1 cellular context compared by ENCODE assay signal in the genomic region with DNA sequence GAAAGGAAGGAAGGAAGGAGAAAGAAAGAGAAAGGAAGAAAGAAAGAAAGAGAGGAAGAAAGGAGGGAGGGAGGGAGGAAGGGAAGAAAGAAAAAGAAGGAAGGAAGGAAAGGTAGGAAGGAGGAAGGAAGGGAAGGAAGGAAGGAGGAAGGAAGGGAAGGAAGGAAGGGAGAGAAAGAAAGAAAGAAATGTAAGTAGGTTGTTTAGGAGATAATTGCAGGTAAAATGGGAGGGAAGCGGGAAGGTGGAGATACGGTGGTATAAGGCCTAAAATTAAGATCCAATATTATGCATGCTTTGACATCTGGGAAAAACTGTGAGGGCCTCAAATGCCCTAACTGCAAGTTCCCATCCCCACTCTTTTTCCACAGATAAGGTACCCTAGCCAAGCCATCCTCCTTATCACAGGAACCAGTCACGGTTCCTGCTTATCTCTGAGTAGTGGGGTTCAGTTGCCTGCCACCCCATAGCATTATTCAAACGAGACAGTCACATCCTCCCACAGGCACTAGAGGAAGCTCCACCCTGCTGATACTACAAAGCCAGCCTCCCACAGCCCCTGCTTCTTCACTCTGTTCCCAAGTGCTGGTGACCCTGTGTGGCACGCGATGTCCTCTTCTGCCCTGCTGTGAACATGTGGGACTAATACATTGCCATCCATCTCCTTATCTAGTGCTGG.
TF ChIP-seq lines count a peak whose summit lies in the region.

No MANE protein-coding gene starts in this region.

TF ChIP-seq in K562, 482 proteins besides CTCF, POLR2A, EP300 and RAD21 (continued from another document and continues in another):
- TF ChIP-seq MYNN (IDR thresholded peaks at IDR 0.05): peak; percentile 95
- TF ChIP-seq MYNN (CRISPR knock-in tag; IDR thresholded peaks at IDR 0.05): no peak
- TF ChIP-seq POU5F1 (IDR thresholded peaks at IDR 0.05; ENCODE audit: borderline replicate concordance, low read depth, low read length, partially characterized antibody): no peak
- peak in 1 of 2 experiments; percentile 20; a peak in 1 of 4 replicates for TF ChIP-seq FOXA3 (CRISPR knock-in tag; conservative IDR thresholded peaks at IDR 0.05 in 1 of 2, IDR thresholded peaks at IDR 0.05 in 1 of 2)
- TF ChIP-seq, protein P1, sequence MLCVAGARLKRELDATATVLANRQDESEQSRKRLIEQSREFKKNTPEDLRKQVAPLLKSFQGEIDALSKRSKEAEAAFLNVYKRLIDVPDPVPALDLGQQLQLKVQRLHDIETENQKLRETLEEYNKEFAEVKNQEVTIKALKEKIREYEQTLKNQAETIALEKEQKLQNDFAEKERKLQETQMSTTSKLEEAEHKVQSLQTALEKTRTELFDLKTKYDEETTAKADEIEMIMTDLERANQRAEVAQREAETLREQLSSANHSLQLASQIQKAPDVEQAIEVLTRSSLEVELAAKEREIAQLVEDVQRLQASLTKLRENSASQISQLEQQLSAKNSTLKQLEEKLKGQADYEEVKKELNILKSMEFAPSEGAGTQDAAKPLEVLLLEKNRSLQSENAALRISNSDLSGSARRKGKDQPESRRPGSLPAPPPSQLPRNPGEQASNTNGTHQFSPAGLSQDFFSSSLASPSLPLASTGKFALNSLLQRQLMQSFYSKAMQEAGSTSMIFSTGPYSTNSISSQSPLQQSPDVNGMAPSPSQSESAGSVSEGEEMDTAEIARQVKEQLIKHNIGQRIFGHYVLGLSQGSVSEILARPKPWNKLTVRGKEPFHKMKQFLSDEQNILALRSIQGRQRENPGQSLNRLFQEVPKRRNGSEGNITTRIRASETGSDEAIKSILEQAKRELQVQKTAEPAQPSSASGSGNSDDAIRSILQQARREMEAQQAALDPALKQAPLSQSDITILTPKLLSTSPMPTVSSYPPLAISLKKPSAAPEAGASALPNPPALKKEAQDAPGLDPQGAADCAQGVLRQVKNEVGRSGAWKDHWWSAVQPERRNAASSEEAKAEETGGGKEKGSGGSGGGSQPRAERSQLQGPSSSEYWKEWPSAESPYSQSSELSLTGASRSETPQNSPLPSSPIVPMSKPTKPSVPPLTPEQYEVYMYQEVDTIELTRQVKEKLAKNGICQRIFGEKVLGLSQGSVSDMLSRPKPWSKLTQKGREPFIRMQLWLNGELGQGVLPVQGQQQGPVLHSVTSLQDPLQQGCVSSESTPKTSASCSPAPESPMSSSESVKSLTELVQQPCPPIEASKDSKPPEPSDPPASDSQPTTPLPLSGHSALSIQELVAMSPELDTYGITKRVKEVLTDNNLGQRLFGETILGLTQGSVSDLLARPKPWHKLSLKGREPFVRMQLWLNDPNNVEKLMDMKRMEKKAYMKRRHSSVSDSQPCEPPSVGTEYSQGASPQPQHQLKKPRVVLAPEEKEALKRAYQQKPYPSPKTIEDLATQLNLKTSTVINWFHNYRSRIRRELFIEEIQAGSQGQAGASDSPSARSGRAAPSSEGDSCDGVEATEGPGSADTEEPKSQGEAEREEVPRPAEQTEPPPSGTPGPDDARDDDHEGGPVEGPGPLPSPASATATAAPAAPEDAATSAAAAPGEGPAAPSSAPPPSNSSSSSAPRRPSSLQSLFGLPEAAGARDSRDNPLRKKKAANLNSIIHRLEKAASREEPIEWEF (CRISPR knock-in tag; IDR thresholded peaks at IDR 0.05): peak; percentile 79
- peak; percentile 98 for TF ChIP-seq CCNT2 (IDR thresholded peaks at IDR 0.05; ENCODE audit: borderline replicate concordance, extremely low read depth, insufficient read length, low read depth, low read length)
- TF ChIP-seq KLF16 (IDR thresholded peaks at IDR 0.05): peak; percentile 99
- peak; percentile 97 for TF ChIP-seq PHB2 (IDR thresholded peaks at IDR 0.05; ENCODE audit: low read depth)
- TF ChIP-seq, protein P2, sequence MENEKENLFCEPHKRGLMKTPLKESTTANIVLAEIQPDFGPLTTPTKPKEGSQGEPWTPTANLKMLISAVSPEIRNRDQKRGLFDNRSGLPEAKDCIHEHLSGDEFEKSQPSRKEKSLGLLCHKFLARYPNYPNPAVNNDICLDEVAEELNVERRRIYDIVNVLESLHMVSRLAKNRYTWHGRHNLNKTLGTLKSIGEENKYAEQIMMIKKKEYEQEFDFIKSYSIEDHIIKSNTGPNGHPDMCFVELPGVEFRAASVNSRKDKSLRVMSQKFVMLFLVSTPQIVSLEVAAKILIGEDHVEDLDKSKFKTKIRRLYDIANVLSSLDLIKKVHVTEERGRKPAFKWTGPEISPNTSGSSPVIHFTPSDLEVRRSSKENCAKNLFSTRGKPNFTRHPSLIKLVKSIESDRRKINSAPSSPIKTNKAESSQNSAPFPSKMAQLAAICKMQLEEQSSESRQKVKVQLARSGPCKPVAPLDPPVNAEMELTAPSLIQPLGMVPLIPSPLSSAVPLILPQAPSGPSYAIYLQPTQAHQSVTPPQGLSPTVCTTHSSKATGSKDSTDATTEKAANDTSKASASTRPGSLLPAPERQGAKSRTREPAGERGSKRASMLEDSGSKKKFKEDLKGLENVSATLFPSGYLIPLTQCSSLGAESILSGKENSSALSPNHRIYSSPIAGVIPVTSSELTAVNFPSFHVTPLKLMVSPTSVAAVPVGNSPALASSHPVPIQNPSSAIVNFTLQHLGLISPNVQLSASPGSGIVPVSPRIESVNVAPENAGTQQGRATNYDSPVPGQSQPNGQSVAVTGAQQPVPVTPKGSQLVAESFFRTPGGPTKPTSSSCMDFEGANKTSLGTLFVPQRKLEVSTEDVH (IDR thresholded peaks at IDR 0.05; ENCODE audit: low read depth, partially characterized antibody): peak; percentile 60
- TF ChIP-seq ZNF134 (CRISPR knock-in tag; conservative IDR thresholded peaks at IDR 0.05): peak; percentile 63; the same call in 1 of the 2 replicates
- TF ChIP-seq, protein P3, sequence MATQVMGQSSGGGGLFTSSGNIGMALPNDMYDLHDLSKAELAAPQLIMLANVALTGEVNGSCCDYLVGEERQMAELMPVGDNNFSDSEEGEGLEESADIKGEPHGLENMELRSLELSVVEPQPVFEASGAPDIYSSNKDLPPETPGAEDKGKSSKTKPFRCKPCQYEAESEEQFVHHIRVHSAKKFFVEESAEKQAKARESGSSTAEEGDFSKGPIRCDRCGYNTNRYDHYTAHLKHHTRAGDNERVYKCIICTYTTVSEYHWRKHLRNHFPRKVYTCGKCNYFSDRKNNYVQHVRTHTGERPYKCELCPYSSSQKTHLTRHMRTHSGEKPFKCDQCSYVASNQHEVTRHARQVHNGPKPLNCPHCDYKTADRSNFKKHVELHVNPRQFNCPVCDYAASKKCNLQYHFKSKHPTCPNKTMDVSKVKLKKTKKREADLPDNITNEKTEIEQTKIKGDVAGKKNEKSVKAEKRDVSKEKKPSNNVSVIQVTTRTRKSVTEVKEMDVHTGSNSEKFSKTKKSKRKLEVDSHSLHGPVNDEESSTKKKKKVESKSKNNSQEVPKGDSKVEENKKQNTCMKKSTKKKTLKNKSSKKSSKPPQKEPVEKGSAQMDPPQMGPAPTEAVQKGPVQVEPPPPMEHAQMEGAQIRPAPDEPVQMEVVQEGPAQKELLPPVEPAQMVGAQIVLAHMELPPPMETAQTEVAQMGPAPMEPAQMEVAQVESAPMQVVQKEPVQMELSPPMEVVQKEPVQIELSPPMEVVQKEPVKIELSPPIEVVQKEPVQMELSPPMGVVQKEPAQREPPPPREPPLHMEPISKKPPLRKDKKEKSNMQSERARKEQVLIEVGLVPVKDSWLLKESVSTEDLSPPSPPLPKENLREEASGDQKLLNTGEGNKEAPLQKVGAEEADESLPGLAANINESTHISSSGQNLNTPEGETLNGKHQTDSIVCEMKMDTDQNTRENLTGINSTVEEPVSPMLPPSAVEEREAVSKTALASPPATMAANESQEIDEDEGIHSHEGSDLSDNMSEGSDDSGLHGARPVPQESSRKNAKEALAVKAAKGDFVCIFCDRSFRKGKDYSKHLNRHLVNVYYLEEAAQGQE (CRISPR knock-in tag; IDR thresholded peaks at IDR 0.05; ENCODE audit: low read depth): no peak
- TF ChIP-seq, protein P4, sequence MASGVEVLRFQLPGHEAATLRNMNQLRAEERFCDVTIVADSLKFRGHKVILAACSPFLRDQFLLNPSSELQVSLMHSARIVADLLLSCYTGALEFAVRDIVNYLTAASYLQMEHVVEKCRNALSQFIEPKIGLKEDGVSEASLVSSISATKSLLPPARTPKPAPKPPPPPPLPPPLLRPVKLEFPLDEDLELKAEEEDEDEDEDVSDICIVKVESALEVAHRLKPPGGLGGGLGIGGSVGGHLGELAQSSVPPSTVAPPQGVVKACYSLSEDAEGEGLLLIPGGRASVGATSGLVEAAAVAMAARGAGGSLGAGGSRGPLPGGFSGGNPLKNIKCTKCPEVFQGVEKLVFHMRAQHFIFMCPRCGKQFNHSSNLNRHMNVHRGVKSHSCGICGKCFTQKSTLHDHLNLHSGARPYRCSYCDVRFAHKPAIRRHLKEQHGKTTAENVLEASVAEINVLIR (CRISPR knock-in tag; IDR thresholded peaks at IDR 0.05): peak; percentile 25; the same call in 1 of the 2 replicates
- TF ChIP-seq, protein P5, sequence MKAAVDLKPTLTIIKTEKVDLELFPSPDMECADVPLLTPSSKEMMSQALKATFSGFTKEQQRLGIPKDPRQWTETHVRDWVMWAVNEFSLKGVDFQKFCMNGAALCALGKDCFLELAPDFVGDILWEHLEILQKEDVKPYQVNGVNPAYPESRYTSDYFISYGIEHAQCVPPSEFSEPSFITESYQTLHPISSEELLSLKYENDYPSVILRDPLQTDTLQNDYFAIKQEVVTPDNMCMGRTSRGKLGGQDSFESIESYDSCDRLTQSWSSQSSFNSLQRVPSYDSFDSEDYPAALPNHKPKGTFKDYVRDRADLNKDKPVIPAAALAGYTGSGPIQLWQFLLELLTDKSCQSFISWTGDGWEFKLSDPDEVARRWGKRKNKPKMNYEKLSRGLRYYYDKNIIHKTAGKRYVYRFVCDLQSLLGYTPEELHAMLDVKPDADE (conservative IDR thresholded peaks at IDR 0.05; ENCODE audit: control insufficient read depth, low read depth, low read length): peak; percentile 89
- peak; percentile 99 for TF ChIP-seq NCOA1 (IDR thresholded peaks at IDR 0.05; ENCODE audit: low read depth)
- no peak for TF ChIP-seq IFI16 (CRISPR knock-in tag; IDR thresholded peaks at IDR 0.05)
- TF ChIP-seq, protein P6, sequence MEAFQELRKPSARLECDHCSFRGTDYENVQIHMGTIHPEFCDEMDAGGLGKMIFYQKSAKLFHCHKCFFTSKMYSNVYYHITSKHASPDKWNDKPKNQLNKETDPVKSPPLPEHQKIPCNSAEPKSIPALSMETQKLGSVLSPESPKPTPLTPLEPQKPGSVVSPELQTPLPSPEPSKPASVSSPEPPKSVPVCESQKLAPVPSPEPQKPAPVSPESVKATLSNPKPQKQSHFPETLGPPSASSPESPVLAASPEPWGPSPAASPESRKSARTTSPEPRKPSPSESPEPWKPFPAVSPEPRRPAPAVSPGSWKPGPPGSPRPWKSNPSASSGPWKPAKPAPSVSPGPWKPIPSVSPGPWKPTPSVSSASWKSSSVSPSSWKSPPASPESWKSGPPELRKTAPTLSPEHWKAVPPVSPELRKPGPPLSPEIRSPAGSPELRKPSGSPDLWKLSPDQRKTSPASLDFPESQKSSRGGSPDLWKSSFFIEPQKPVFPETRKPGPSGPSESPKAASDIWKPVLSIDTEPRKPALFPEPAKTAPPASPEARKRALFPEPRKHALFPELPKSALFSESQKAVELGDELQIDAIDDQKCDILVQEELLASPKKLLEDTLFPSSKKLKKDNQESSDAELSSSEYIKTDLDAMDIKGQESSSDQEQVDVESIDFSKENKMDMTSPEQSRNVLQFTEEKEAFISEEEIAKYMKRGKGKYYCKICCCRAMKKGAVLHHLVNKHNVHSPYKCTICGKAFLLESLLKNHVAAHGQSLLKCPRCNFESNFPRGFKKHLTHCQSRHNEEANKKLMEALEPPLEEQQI (IDR thresholded peaks at IDR 0.05): peak; percentile 98
- peak; percentile 86 for TF ChIP-seq EHMT2 (IDR thresholded peaks at IDR 0.05)
- TF ChIP-seq, protein P7, sequence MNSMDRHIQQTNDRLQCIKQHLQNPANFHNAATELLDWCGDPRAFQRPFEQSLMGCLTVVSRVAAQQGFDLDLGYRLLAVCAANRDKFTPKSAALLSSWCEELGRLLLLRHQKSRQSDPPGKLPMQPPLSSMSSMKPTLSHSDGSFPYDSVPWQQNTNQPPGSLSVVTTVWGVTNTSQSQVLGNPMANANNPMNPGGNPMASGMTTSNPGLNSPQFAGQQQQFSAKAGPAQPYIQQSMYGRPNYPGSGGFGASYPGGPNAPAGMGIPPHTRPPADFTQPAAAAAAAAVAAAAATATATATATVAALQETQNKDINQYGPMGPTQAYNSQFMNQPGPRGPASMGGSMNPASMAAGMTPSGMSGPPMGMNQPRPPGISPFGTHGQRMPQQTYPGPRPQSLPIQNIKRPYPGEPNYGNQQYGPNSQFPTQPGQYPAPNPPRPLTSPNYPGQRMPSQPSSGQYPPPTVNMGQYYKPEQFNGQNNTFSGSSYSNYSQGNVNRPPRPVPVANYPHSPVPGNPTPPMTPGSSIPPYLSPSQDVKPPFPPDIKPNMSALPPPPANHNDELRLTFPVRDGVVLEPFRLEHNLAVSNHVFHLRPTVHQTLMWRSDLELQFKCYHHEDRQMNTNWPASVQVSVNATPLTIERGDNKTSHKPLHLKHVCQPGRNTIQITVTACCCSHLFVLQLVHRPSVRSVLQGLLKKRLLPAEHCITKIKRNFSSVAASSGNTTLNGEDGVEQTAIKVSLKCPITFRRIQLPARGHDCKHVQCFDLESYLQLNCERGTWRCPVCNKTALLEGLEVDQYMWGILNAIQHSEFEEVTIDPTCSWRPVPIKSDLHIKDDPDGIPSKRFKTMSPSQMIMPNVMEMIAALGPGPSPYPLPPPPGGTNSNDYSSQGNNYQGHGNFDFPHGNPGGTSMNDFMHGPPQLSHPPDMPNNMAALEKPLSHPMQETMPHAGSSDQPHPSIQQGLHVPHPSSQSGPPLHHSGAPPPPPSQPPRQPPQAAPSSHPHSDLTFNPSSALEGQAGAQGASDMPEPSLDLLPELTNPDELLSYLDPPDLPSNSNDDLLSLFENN (IDR thresholded peaks at IDR 0.05; ENCODE audit: low read depth in 2 of 2, low read length in 2 of 2): peak in 1 of 2 experiments; percentile 99; a peak in 2 of 4 replicates
- peak; percentile 67 to 92 for TF ChIP-seq HDAC1 (IDR thresholded peaks at IDR 0.05)
